In the genomic region with DNA sequence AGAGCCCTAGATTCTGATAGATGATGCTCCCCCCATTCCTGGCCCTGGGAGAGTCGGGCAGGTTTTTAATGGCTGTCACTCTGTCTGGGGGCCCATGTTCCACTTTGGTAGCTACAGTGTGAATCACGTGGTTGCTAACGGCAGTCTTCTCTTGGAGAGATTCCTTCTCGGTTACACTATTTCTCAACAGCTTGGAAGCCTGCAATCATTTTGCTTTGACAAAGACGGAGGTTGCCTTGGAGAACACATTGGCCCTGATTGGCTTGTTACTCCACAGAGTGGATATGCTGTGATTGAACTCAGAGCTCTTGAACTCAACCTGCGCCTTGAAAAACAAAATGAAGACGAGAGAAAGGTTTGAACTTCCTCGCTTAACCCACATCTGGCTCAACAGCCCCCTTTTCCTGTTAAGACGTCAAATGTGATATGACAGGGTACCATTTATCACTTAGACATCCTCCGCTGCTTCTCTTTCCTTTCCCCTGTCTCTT, we compare ENCODE assay signal across 13 cellular contexts.
DNase-seq lines count a peak whose midpoint lies in the region; ATAC-seq and TF ChIP-seq lines count a peak whose summit lies in the region.
"Had no signal": no experiment of that assay in that cellular context is flagged by ENCODE, and none has a peak within 500 bp of the region (broad histone marks: within the 10 kb centered on the region; RNA-seq: fewer than 3 reads in every experiment).

No MANE protein-coding gene starts in this region.

- H3K4me3 ChIP-seq in gastroesophageal sphincter (no peak overlapping the region), ovary (no peak overlapping the region)
- H3K4me3 ChIP-seq: prostate gland had no signal

- DNase-seq in CD4-positive, alpha-beta T cell, result no peak
- DNase-seq in NCI-H2227 treated with DMSO at 0.1 percent for 48 hours (lab: John Stamatoyannopoulos, UW), result peak; percentile 44
- no peak for DNase-seq in omental fat pad (ENCODE audit: low spot score)
- DNase-seq in ovary, result no peak
- no peak for DNase-seq in NCI-H1092 (lab: John Stamatoyannopoulos, UW)
- DNase-seq in HK-2 (ENCODE audit: unreplicated experiment), result no peak
- DNase-seq: kidney, MM.1S, SHP77 treated with DMSO at 0.1 percent for 48 hours had no signal

- H3K4me1 ChIP-seq in gastroesophageal sphincter, result peaks cover 0 to 8% (median 0%) of the 10 kb centered on the region in 3 donors
- no peaks in the 10 kb centered on the region for H3K4me1 ChIP-seq in ovary (ENCODE audit: insufficient read depth)
- H3K4me1 ChIP-seq: prostate gland had no signal

- TF ChIP-seq EP300 in gastroesophageal sphincter (IDR thresholded peaks at IDR 0.05) (no peak), ovary (IDR thresholded peaks at IDR 0.05) (no peak)

- H3K4me1 Mint-ChIP-seq in CD4-positive, alpha-beta T cell (ENCODE audit: low read depth), result peaks cover 28% of the 10 kb centered on the region

- H3K27ac ChIP-seq in CD4-positive, alpha-beta T cell (ENCODE audit: low read depth, low read length), result no peak overlapping the region
- H3K27ac ChIP-seq in gastroesophageal sphincter (no peak overlapping the region), ovary (no peak overlapping the region)
- H3K27ac ChIP-seq: HL-60, prostate gland had no signal

- H3K9me3 ChIP-seq in CD4-positive, alpha-beta T cell (ENCODE audit: control insufficient read depth, low read length), result no peaks in the 10 kb centered on the region
- H3K9me3 ChIP-seq in gastroesophageal sphincter (peaks cover 0 to 5% (median 0%) of the 10 kb centered on the region in 3 donors), ovary (no peaks in the 10 kb centered on the region)
- H3K9me3 ChIP-seq: prostate gland had no signal

- H3K36me3 ChIP-seq in gastroesophageal sphincter (no peaks in the 10 kb centered on the region), ovary (no peaks in the 10 kb centered on the region)
- H3K36me3 ChIP-seq: prostate gland had no signal

- no peaks in the 10 kb centered on the region for H3K27me3 ChIP-seq in CD4-positive, alpha-beta T cell (ENCODE audit: control insufficient read depth, insufficient read depth, low read length)
- H3K27me3 ChIP-seq in gastroesophageal sphincter (peaks cover 6% of the 10 kb centered on the region), ovary (no peaks in the 10 kb centered on the region)

- H3K27me3 Mint-ChIP-seq in CD4-positive, alpha-beta T cell, result no peaks in the 10 kb centered on the region

- peak; percentile 37 for ATAC-seq in CD4-positive, alpha-beta T cell (ENCODE audit: poor library complexity)
- ATAC-seq in gastroesophageal sphincter (peak; percentile 65), omental fat pad (ENCODE audit: low FRiP score) (peak; percentile 70), GM19463 (IDR thresholded peaks at IDR 0.05; ENCODE audit: unreplicated experiment) (no peak)

- POLR2A ChIA-PET in CD4-positive, alpha-beta T cell (lab: Charles Lee), result interaction anchor here (0.8 kb wide), 1 partner anchor 103 kb away, joined by 3 read pairs; no protein-coding TSS in a partner anchor

- H3K27ac Mint-ChIP-seq in CD4-positive, alpha-beta T cell, result peak overlapping the region; percentile 12

- 33 to 39% methylated on average over 10 of the region's 10 CpGs for WGBS in gastroesophageal sphincter (ENCODE audit: low coverage in 1 of 2), 2 donors
- 71 to 80% (median 74%) methylated on average over 10 of the region's 10 CpGs for WGBS in ovary, 3 donors

- intact Hi-C loops in CD4-positive, alpha-beta T cell (cut with DNase I, micrococcal nuclease), result no loop called here
- intact Hi-C loops in ovary (cut with DNase I), result no loop called here

- no peaks in the 10 kb centered on the region for H3K36me3 Mint-ChIP-seq in CD4-positive, alpha-beta T cell (ENCODE audit: low read depth)

- peak overlapping the region; percentile 78 for H3K4me3 Mint-ChIP-seq in CD4-positive, alpha-beta T cell

- CTCF ChIA-PET in CD4-positive, alpha-beta T cell (lab: Charles Lee), result interaction anchor here (2.7 kb wide), 1 partner anchor 9 kb away, joined by 7 read pairs; no protein-coding TSS in a partner anchor

- no peak for TF ChIP-seq CTCF in CD4-positive, alpha-beta T cell (IDR thresholded peaks at IDR 0.05)
- TF ChIP-seq CTCF in gastroesophageal sphincter (IDR thresholded peaks at IDR 0.05) (no peak), omental fat pad (IDR thresholded peaks at IDR 0.05) (no peak), ovary (IDR thresholded peaks at IDR 0.05) (no peak)

- no peaks in the 10 kb centered on the region for H3K9me3 Mint-ChIP-seq in CD4-positive, alpha-beta T cell

- TF ChIP-seq POLR2A in gastroesophageal sphincter (IDR thresholded peaks at IDR 0.05), result no peak
- no peak for TF ChIP-seq POLR2A in ovary (IDR thresholded peaks at IDR 0.05)
